In genomic region chr9:127225747-127226646, GRCh38 we compare ENCODE assay signal across 8 cellular contexts. TPM values are rescaled to one million over a fixed set of nuclear protein-coding genes. Genes with fewer than 3 reads are reported as not detected.
DNase-seq lines count a peak whose midpoint lies in the region; TF ChIP-seq lines count a peak whose summit lies in the region.

No MANE protein-coding gene starts in this region.

- H3K4me1 Mint-ChIP-seq in endodermal cell, result peaks cover 2% of the 10 kb centered on the region

- no peaks in the 10 kb centered on the region for H3K9me3 Mint-ChIP-seq in endodermal cell

- no peak overlapping the region for H4K91ac ChIP-seq in neuronal stem cell (ENCODE audit: low read depth, low read length, poor library complexity)

- no peaks in the 10 kb centered on the region for H3K36me3 Mint-ChIP-seq in endodermal cell (ENCODE audit: low read depth)

- intact Hi-C loops in OCI-LY7 (cut with micrococcal nuclease; ENCODE audit: unreplicated experiment), result loop anchor here (2.0 kb wide), 2 partner anchors 171 to 223 kb away; partner anchors contain the start of gene SLC2A8

- H2BK120ac ChIP-seq in neuronal stem cell (ENCODE audit: low read depth, low read length), result no peak overlapping the region

- H3K18ac ChIP-seq in neuronal stem cell (ENCODE audit: low read length), result no peak overlapping the region

- H3K9me3 ChIP-seq in OCI-LY7 (ENCODE audit: low read length) (no peaks in the 10 kb centered on the region), endodermal cell (ENCODE audit: control insufficient read depth, low read length) (no peaks in the 10 kb centered on the region), neuronal stem cell (replicated peaks in 1 of 2; ENCODE audit: control insufficient read depth in 2 of 2, insufficient read depth in 1 of 2, low read depth in 1 of 2, low read length in 2 of 2) (no peaks in the 10 kb centered on the region)

- peak overlapping the region; percentile 93 for H3K4me2 ChIP-seq in OCI-LY7 (ENCODE audit: low read length)
- H3K4me2 ChIP-seq in neuronal stem cell (ENCODE audit: insufficient read depth, low read length, poor library complexity, severe bottlenecking), result peak overlapping the region; percentile 94

- no peak overlapping the region for H3K27ac Mint-ChIP-seq in endodermal cell

- peak overlapping the region; percentile 62 for H3K4me3 Mint-ChIP-seq in endodermal cell

- no peaks in the 10 kb centered on the region for H3K9me2 ChIP-seq in OCI-LY7 (ENCODE audit: insufficient read depth, low read length)

- TF ChIP-seq CTCF in OCI-LY7 (conservative IDR thresholded peaks at IDR 0.05; ENCODE audit: low read length), result no peak
- TF ChIP-seq CTCF in endodermal cell (conservative IDR thresholded peaks at IDR 0.05), result no peak

- H2BK12ac ChIP-seq in neuronal stem cell (ENCODE audit: low read length), result no peak overlapping the region

- H4K20me1 ChIP-seq in OCI-LY7 (ENCODE audit: insufficient read depth, low read length), result no peaks in the 10 kb centered on the region

- H2BK5ac ChIP-seq in neuronal stem cell (ENCODE audit: low read length), result no peak overlapping the region

- H3K27ac ChIP-seq in OCI-LY7 (ENCODE audit: low read depth, low read length, poor library complexity, severe bottlenecking) (no peak overlapping the region), endodermal cell (ENCODE audit: low read depth, low read length) (no peak overlapping the region), neuronal stem cell (replicated peaks; ENCODE audit: low read length) (no peak overlapping the region)

- H3K36me3 ChIP-seq in OCI-LY7 (ENCODE audit: insufficient read depth, low read length), result no peaks in the 10 kb centered on the region
- no peaks in the 10 kb centered on the region for H3K36me3 ChIP-seq in endodermal cell (ENCODE audit: control insufficient read depth, insufficient read depth, low read length)
- no peaks in the 10 kb centered on the region for H3K36me3 ChIP-seq in neuronal stem cell (replicated peaks in 1 of 2; ENCODE audit: control insufficient read depth in 2 of 2, insufficient read depth in 2 of 2, low read length in 2 of 2)

- H3K4me3 ChIP-seq in OCI-LY7 (ENCODE audit: low read depth, low read length, poor library complexity, severe bottlenecking) (peak overlapping the region; percentile 80), endodermal cell (ENCODE audit: low read length) (peak overlapping the region; percentile 75), neuronal stem cell (ENCODE audit: low read length in 2 of 2) (peak overlapping the region; percentile 66 to 84)

- no peak overlapping the region for H4K8ac ChIP-seq in neuronal stem cell (ENCODE audit: low read depth, low read length)

- H3K9ac ChIP-seq in endodermal cell (ENCODE audit: extremely low read depth, low read length, poor library complexity, severe bottlenecking) (no peak overlapping the region), neuronal stem cell (ENCODE audit: low read depth, low read length, poor library complexity) (peak overlapping the region; percentile 85)

- WGBS in endodermal cell (ENCODE audit: insufficient coverage in 1 of 2, insufficient read length in 1 of 2), 2 experiments, result 32 to 36% methylated on average over 20 to 50 of the region's 50 CpGs
- WGBS in neuronal stem cell (ENCODE audit: extremely low coverage in 2 of 2, insufficient read length in 2 of 2, insufficient replicate concordance in 1 of 2), 2 donors, result no CpG with 5 or more reads among the region's 50 CpGs

- POLR2A ChIA-PET in OCI-LY7 (lab: Charles Lee), result no interaction called here

- no peak overlapping the region for H2BK15ac ChIP-seq in neuronal stem cell (ENCODE audit: low read length)

- H3K4ac ChIP-seq in neuronal stem cell (ENCODE audit: low read length), result no peak overlapping the region

- H2AFZ ChIP-seq in OCI-LY7 (ENCODE audit: low read length) (no peak overlapping the region), neuronal stem cell (ENCODE audit: low read length) (peak overlapping the region; percentile 96)

- no peaks in the 10 kb centered on the region for H3K79me1 ChIP-seq in neuronal stem cell (ENCODE audit: low read depth, low read length)

- CTCF ChIA-PET in OCI-LY7 (lab: Charles Lee; ENCODE audit: unreplicated experiment), result no interaction called here

- peaks cover 39% of the 10 kb centered on the region for H3K4me1 ChIP-seq in OCI-LY7 (ENCODE audit: insufficient read depth, low read length, poor library complexity, severe bottlenecking)
- no peaks in the 10 kb centered on the region for H3K4me1 ChIP-seq in endodermal cell (ENCODE audit: control insufficient read depth, insufficient read depth, low read length)
- peaks cover 0 to 7% of the 10 kb centered on the region in 2 donors for H3K4me1 ChIP-seq in neuronal stem cell (ENCODE audit: control insufficient read depth in 2 of 2, insufficient read depth in 1 of 2, low read depth in 1 of 2, low read length in 2 of 2)

- no TSS peak for BruUV-seq in OCI-LY7 (replicated peaks; lab: Mats Ljungman, UMichigan)

- DNase-seq in NCI-H1417 (lab: John Stamatoyannopoulos, UW) (peak in 2 of 3 experiments; percentile 44 to 59), NCI-H1417 treated with DMSO at 0.1 percent for 48 hours (lab: John Stamatoyannopoulos, UW) (no peak), OCI-LY7 (ENCODE audit: low spot score) (no peak), endodermal cell (no peak), neuronal stem cell (ENCODE audit: low spot score) (no peak), NCI-H510A (lab: John Stamatoyannopoulos, UW) (no peak), AG20443 (ENCODE audit: low spot score) (no peak), D341Med (ENCODE audit: low spot score) (no peak)

- H3K14ac ChIP-seq in neuronal stem cell (ENCODE audit: low read length), result no peak overlapping the region

- no peak overlapping the region for H2AK5ac ChIP-seq in neuronal stem cell (ENCODE audit: low read depth, low read length)

- H3K27me3 ChIP-seq in endodermal cell (ENCODE audit: control insufficient read depth, insufficient read depth, low read length, poor library complexity, severe bottlenecking), result peaks cover 49% of the 10 kb centered on the region
- H3K27me3 ChIP-seq in neuronal stem cell (ENCODE audit: control insufficient read depth in 3 of 3, insufficient read depth in 3 of 3, low read depth in 1 of 3, low read length in 3 of 3), result peaks cover 2 to 28% (median 20%) of the 10 kb centered on the region in 3 experiments

- no peak overlapping the region for H3K23ac ChIP-seq in neuronal stem cell (ENCODE audit: low read depth, low read length, poor library complexity)

- peaks cover 44% of the 10 kb centered on the region for H3K27me3 Mint-ChIP-seq in endodermal cell (ENCODE audit: insufficient read depth)

- H3K79me2 ChIP-seq in OCI-LY7 (ENCODE audit: insufficient read depth, low read depth, low read length), result no peaks in the 10 kb centered on the region

RNA-seq across cellular contexts. Expression of gene GARNL3, which starts 38.6 kb away (rescaled TPM):
- 17.2 and 21.1 TPM in 2 replicates for total RNA-seq in OCI-LY7 (2014; rRNA removed; shearing (Covaris generic))
- total RNA-seq in OCI-LY7 (2022) (16.1 and 23.2 TPM in 2 replicates), endodermal cell (10 to 100 TPM in 1 of 2 donors, 1 to 10 TPM in 1; 7.2 to 12.8 TPM)
- 10.0 TPM for polyA plus RNA-seq in endodermal cell (2013, experiment 1 of 2)
- polyA plus RNA-seq in endodermal cell (2013, experiment 2 of 2), result 10.1 TPM
- polyA plus RNA-seq in neuronal stem cell (2013, experiment 1 of 2), result 4.6 TPM
- polyA plus RNA-seq in neuronal stem cell (2013, experiment 2 of 2), result 4.7 TPM

Comparison
In these comparisons a context has a peak if more than half of its experiments do, and no peak if none do; other contexts are left out.
1. DNase-seq: peak in NCI-H1417 (2 of 3); none in NCI-H1417 treated with DMSO at 0.1 percent for 48 hours (single experiment), OCI-LY7 (single experiment), endodermal cell (single experiment), neuronal stem cell (single experiment), NCI-H510A (single experiment), AG20443 (single experiment) and D341Med (single experiment).
2. Peak in every context shown above with its lines, with median percentiles within 50 percentile points of each other: H3K4me3 ChIP-seq.